In genomic region chr12:10154145-10154496, GRCh38 we compare ENCODE assay signal across 8 cellular contexts. TPM values are rescaled to one million over a fixed set of nuclear protein-coding genes. Genes with fewer than 3 reads are reported as not detected.
DNase-seq lines count a peak whose midpoint lies in the region; ATAC-seq, FAIRE-seq and TF ChIP-seq lines count a peak whose summit lies in the region.
"Had no signal": no experiment of that assay in that cellular context is flagged by ENCODE, and none has a peak within 500 bp of the region (broad histone marks: within the 10 kb centered on the region; RNA-seq: fewer than 3 reads in every experiment).

No MANE protein-coding gene starts in this region.

- H3K27ac ChIP-seq in ascending aorta (peak overlapping the region in 1 of 2 donors; percentile 77), kidney (ENCODE audit: low read depth in 2 of 2, low read length in 2 of 2) (peak overlapping the region; percentile 89 to 91)

- no peaks in the 10 kb centered on the region for H3K36me3 ChIP-seq in ascending aorta
- H3K36me3 ChIP-seq in kidney (ENCODE audit: control insufficient read depth in 1 of 2, insufficient read depth in 2 of 2, low read length in 2 of 2): no peaks in the 10 kb centered on the region

- FAIRE-seq in kidney (lab: Jason Lieb, UNC): no peak
- FAIRE-seq: small intestine had no signal

- H3K9me3 ChIP-seq in ascending aorta (no peaks in the 10 kb centered on the region), kidney (ENCODE audit: control insufficient read depth in 1 of 2, low read length in 2 of 2) (no peaks in the 10 kb centered on the region)

- ATAC-seq in HG02610 (IDR thresholded peaks at IDR 0.05; ENCODE audit: unreplicated experiment) (peak; percentile 9), GM19324 (IDR thresholded peaks at IDR 0.05; ENCODE audit: low FRiP score, unreplicated experiment) (no peak)
- peak; percentile 8 to 19 for ATAC-seq in stimulated activated naive B cell treated with anti-CD40 and anti-IgM and Interleukin-4, amounts not matched to agents 10 μg/mL and 1 μg/mL and 100 μg/mL, for 72 hours (replicated peaks)

- TF ChIP-seq CTCF in ascending aorta (IDR thresholded peaks at IDR 0.05): no peak
- no peak for TF ChIP-seq CTCF in kidney (IDR thresholded peaks at IDR 0.05; ENCODE audit: borderline replicate concordance, extremely low read depth, insufficient read depth)

- H3K4me3 ChIP-seq in ascending aorta (peak overlapping the region; percentile 65 to 79), kidney (ENCODE audit: low read length in 2 of 2) (peak overlapping the region; percentile 66 to 84)

- H3K27me3 ChIP-seq in ascending aorta: no peaks in the 10 kb centered on the region

- peaks cover 3 to 24% of the 10 kb centered on the region in 2 donors for H3K4me1 Mint-ChIP-seq in stimulated activated naive B cell treated with anti-CD40 and anti-IgM and Interleukin-4, amounts not matched to agents 10 μg/mL and 1 μg/mL and 100 μg/mL, for 72 hours

- H3K4me1 ChIP-seq in ascending aorta: peaks cover 0 to 3% of the 10 kb centered on the region in 2 donors
- peaks cover 0 to 6% of the 10 kb centered on the region in 2 donors for H3K4me1 ChIP-seq in kidney (ENCODE audit: control insufficient read depth in 1 of 2, insufficient read depth in 1 of 2, low read depth in 1 of 2, low read length in 2 of 2)

- intact Hi-C loops in ascending aorta (cut with DNase I): loop anchor here (10.0 kb wide), 1 partner anchor 211 kb away; no protein-coding TSS in a partner anchor
- intact Hi-C loops in kidney (cut with DNase I): no loop called here

- no peaks in the 10 kb centered on the region for H3K9me3 Mint-ChIP-seq in stimulated activated naive B cell treated with anti-CD40 and anti-IgM and Interleukin-4, amounts not matched to agents 10 μg/mL and 1 μg/mL and 100 μg/mL, for 72 hours

- DNase-seq in ascending aorta (ENCODE audit: low spot score in 2 of 2): no peak
- DNase-seq in kidney: no peak
- DNase-seq in stimulated activated naive B cell treated with anti-CD40 and anti-IgM and Interleukin-4, amounts not matched to agents 10 μg/mL and 1 μg/mL and 100 μg/mL, for 72 hours: no peak
- no peak for DNase-seq in NK-92 (lab: John Stamatoyannopoulos, UW; ENCODE audit: unreplicated experiment)
- DNase-seq in DMS114 treated with DMSO at 0.1 percent for 48 hours (lab: John Stamatoyannopoulos, UW; ENCODE audit: unreplicated experiment): no peak
- DNase-seq: small intestine had no signal

- no peaks in the 10 kb centered on the region for H3K36me3 Mint-ChIP-seq in stimulated activated naive B cell treated with anti-CD40 and anti-IgM and Interleukin-4, amounts not matched to agents 10 μg/mL and 1 μg/mL and 100 μg/mL, for 72 hours

- no peak overlapping the region for H3K27ac Mint-ChIP-seq in stimulated activated naive B cell treated with anti-CD40 and anti-IgM and Interleukin-4, amounts not matched to agents 10 μg/mL and 1 μg/mL and 100 μg/mL, for 72 hours

- peaks cover 12 to 31% of the 10 kb centered on the region in 2 donors for H3K27me3 Mint-ChIP-seq in stimulated activated naive B cell treated with anti-CD40 and anti-IgM and Interleukin-4, amounts not matched to agents 10 μg/mL and 1 μg/mL and 100 μg/mL, for 72 hours

- H3K9ac ChIP-seq in kidney (ENCODE audit: low read length in 2 of 2): peak overlapping the region in 1 of 2 donors; percentile 80

- peak overlapping the region; percentile 87 to 93 for H3K4me3 Mint-ChIP-seq in stimulated activated naive B cell treated with anti-CD40 and anti-IgM and Interleukin-4, amounts not matched to agents 10 μg/mL and 1 μg/mL and 100 μg/mL, for 72 hours

RNA-seq across cellular contexts. Expression of gene OLR1, which starts 17.8 kb away (rescaled TPM):
- total RNA-seq in ascending aorta (2.1 TPM), kidney (6.7 TPM)
- polyA plus RNA-seq in kidney (ENCODE audit: insufficient read depth, low read depth, low replicate concordance): 11.5 TPM

RNA-seq across cellular contexts. Expression of gene CLEC7A, which starts 24.1 kb away (rescaled TPM):
- total RNA-seq in ascending aorta (6.0 TPM), kidney (20.0 TPM)
- 0.43 TPM for polyA plus RNA-seq in kidney (ENCODE audit: insufficient read depth, low read depth, low replicate concordance)

RNA-seq across cellular contexts. Expression of gene TMEM52B, which starts 24.7 kb away (rescaled TPM):
- total RNA-seq in ascending aorta: not detected
- 25.7 TPM for total RNA-seq in kidney
- 292 TPM for polyA plus RNA-seq in kidney (ENCODE audit: insufficient read depth, low read depth, low replicate concordance)

RNA-seq across cellular contexts. Expression of gene CLEC1A, which starts 55.3 kb away (rescaled TPM):
- total RNA-seq in ascending aorta (13.2 TPM), kidney (6.3 TPM)
- 5.3 TPM for polyA plus RNA-seq in kidney (ENCODE audit: insufficient read depth, low read depth, low replicate concordance)

RNA-seq across cellular contexts. Expression of gene GABARAPL1, which starts 58.6 kb away (rescaled TPM):
- 239 TPM for total RNA-seq in ascending aorta
- total RNA-seq in kidney: 142 TPM
- polyA plus RNA-seq in kidney (ENCODE audit: insufficient read depth, low read depth, low replicate concordance): 454 TPM

Comparison
In these comparisons a context has a peak if more than half of its experiments do, and no peak if none do; other contexts are left out.
1. RNA of gene TMEM52B, which starts 24.7 kb away (total RNA-seq): 25.7 TPM in kidney (single experiment); not detected in ascending aorta (single experiment); every median in the first group is over 10 times any median in the second.